Comparison of ENCODE assay signal across 21 cellular contexts in genomic region chr12:42486407-42486806, GRCh38.
"Had no signal": no experiment of that assay in that cellular context is flagged by ENCODE, and none has a peak within 500 bp of the region (broad histone marks: within the 10 kb centered on the region; RNA-seq: fewer than 3 reads in every experiment).

No MANE protein-coding gene starts in this region.

- H3K27ac Mint-ChIP-seq: activated CD4-positive, alpha-beta memory T cell treated with anti-CD3 and anti-CD28 coated beads for 36 hours; activated naive CD8-positive, alpha-beta T cell treated with anti-CD3 and anti-CD28 coated beads for 36 hours; effector memory CD8-positive, alpha-beta T cell; T-cell; T-helper 2 cell treated with Interferon-gamma antibody and Interleukin-4, amounts not matched to agents 5 μg/mL and 100 μg/mL, for 36 hours had no signal

- ATAC-seq: effector memory CD8-positive, alpha-beta T cell; gastrocnemius medialis; lower lobe of right lung; naive thymus-derived CD8-positive, alpha-beta T cell; stimulated activated naive CD8-positive, alpha-beta T cell treated with anti-CD3 and anti-CD28 coated beads, Interleukin-15, Interleukin-2, amounts not matched to agents 100 U/mL and 50 U/mL, for 24 hours; T-cell; upper lobe of right lung had no signal

- H3K27ac ChIP-seq: dorsolateral prefrontal cortex, esophagus muscularis mucosa, gastrocnemius medialis, lower lobe of right lung, neutrophil, ovary, prostate gland, upper lobe of right lung had no signal

- H3K4me3 ChIP-seq: dorsolateral prefrontal cortex, esophagus muscularis mucosa, gastrocnemius medialis, lower lobe of right lung, ovary, prostate gland, upper lobe of right lung had no signal

- H3K9me3 Mint-ChIP-seq: activated CD4-positive, alpha-beta memory T cell treated with anti-CD3 and anti-CD28 coated beads for 36 hours; activated naive CD8-positive, alpha-beta T cell treated with anti-CD3 and anti-CD28 coated beads for 36 hours; central memory CD8-positive, alpha-beta T cell; effector memory CD8-positive, alpha-beta T cell; naive thymus-derived CD8-positive, alpha-beta T cell; T-cell; T-helper 2 cell treated with Interferon-gamma antibody and Interleukin-4, amounts not matched to agents 5 μg/mL and 100 μg/mL, for 36 hours had no signal

- H3K36me3 ChIP-seq: esophagus muscularis mucosa, gastrocnemius medialis, lower lobe of right lung, neutrophil, ovary, prostate gland, upper lobe of right lung had no signal

- H3K9me3 ChIP-seq: esophagus muscularis mucosa, gastrocnemius medialis, lower lobe of right lung, neutrophil, ovary, prostate gland, upper lobe of right lung had no signal

- DNase-seq: activated CD4-positive, alpha-beta memory T cell treated with anti-CD3 and anti-CD28 coated beads for 36 hours; activated CD4-positive, alpha-beta T cell treated with anti-CD3 and anti-CD28 coated beads for 48 hours; activated naive CD4-positive, alpha-beta T cell treated with Interleukin-2 at 50 U/mL for 16 hours; activated naive CD8-positive, alpha-beta T cell treated with anti-CD3 and anti-CD28 coated beads for 36 hours; activated T-cell treated with anti-CD3 and anti-CD28 coated beads, Interleukin-2, amount 50 U/mL, for 48 hours; dorsolateral prefrontal cortex; effector memory CD8-positive, alpha-beta T cell; gastrocnemius medialis; hypothalamus; lower lobe of right lung; naive thymus-derived CD8-positive, alpha-beta T cell; ovary; stimulated activated CD4-positive, alpha-beta T cell treated with anti-CD3 and anti-CD28 coated beads, Interleukin-4, amount 100 ng/mL, for 4 hours; stimulated activated naive CD8-positive, alpha-beta T cell treated with anti-CD3 and anti-CD28 coated beads, Interleukin-15, Interleukin-2, amounts not matched to agents 100 U/mL and 50 U/mL, for 24 hours; T-cell; upper lobe of right lung had no signal

- H3K4me1 ChIP-seq: prostate gland had no signal

- H3K27me3 ChIP-seq: esophagus muscularis mucosa, gastrocnemius medialis, ovary, upper lobe of right lung had no signal

- H3K36me3 Mint-ChIP-seq: activated naive CD8-positive, alpha-beta T cell treated with anti-CD3 and anti-CD28 coated beads for 36 hours; T-cell had no signal

- H3K4me3 Mint-ChIP-seq: activated CD4-positive, alpha-beta memory T cell treated with anti-CD3 and anti-CD28 coated beads for 36 hours; activated naive CD8-positive, alpha-beta T cell treated with anti-CD3 and anti-CD28 coated beads for 36 hours; central memory CD8-positive, alpha-beta T cell; effector memory CD8-positive, alpha-beta T cell; naive thymus-derived CD8-positive, alpha-beta T cell; T-cell; T-helper 2 cell treated with Interferon-gamma antibody and Interleukin-4, amounts not matched to agents 5 μg/mL and 100 μg/mL, for 36 hours had no signal
